In genomic region chr2:11750917-11751316, GRCh38 we compare ENCODE assay signal across 9 cellular contexts. TPM values are rescaled to one million over a fixed set of nuclear protein-coding genes. Genes with fewer than 3 reads are reported as not detected.
DNase-seq lines count a peak whose midpoint lies in the region; ATAC-seq and TF ChIP-seq lines count a peak whose summit lies in the region.
"Had no signal": no experiment of that assay in that cellular context is flagged by ENCODE, and none has a peak within 500 bp of the region (broad histone marks: within the 10 kb centered on the region; RNA-seq: fewer than 3 reads in every experiment).

No MANE protein-coding gene starts in this region.

- no peaks in the 10 kb centered on the region for H3K36me3 Mint-ChIP-seq in activated T-cell treated with anti-CD3 and anti-CD28 coated beads, Interleukin-2, amount 50 U/mL, for 4 hours (ENCODE audit: insufficient read depth)
- H3K36me3 Mint-ChIP-seq in activated CD8-positive, alpha-beta T cell treated with anti-CD3 and anti-CD28 coated beads for 36 hours (ENCODE audit: low read depth) = peaks cover 6% of the 10 kb centered on the region
- no peaks in the 10 kb centered on the region for H3K36me3 Mint-ChIP-seq in immature natural killer cell

- DNase-seq in activated T-cell treated with anti-CD3 and anti-CD28 coated beads, Interleukin-2, amount 50 U/mL, for 4 hours = no peak
- no peak for DNase-seq in activated T-cell treated with anti-CD3 and anti-CD28 coated beads, Interleukin-2, amount 50 U/mL, for 1 hour
- DNase-seq in activated CD8-positive, alpha-beta T cell treated with anti-CD3 and anti-CD28 coated beads for 36 hours = peak; percentile 74
- peak; percentile 60 to 66 (median 65) for DNase-seq in immature natural killer cell
- DNase-seq in coronary artery (ENCODE audit: low spot score) = no peak
- DNase-seq in NCI-H1092 treated with DMSO at 0.1 percent for 48 hours (lab: John Stamatoyannopoulos, UW) = no peak
- no peak for DNase-seq in activated gamma-delta T cell (lab: John Stamatoyannopoulos, UW)
- DNase-seq: NCI-H1930 had no signal

- TF ChIP-seq CTCF in activated CD8-positive, alpha-beta T cell treated with anti-CD3 and anti-CD28 coated beads for 36 hours (IDR thresholded peaks at IDR 0.05) = no peak
- no peak for TF ChIP-seq CTCF in coronary artery (IDR thresholded peaks at IDR 0.05)

- H3K9me3 ChIP-seq in thymus (ENCODE audit: control insufficient read depth) = no peaks in the 10 kb centered on the region

- H3K27me3 Mint-ChIP-seq in activated T-cell treated with anti-CD3 and anti-CD28 coated beads, Interleukin-2, amount 50 U/mL, for 4 hours (ENCODE audit: low read depth) = no peaks in the 10 kb centered on the region
- no peaks in the 10 kb centered on the region for H3K27me3 Mint-ChIP-seq in activated CD8-positive, alpha-beta T cell treated with anti-CD3 and anti-CD28 coated beads for 36 hours
- H3K27me3 Mint-ChIP-seq in immature natural killer cell (ENCODE audit: low read depth in 3 of 3) = peaks cover 4 to 6% (median 6%) of the 10 kb centered on the region in 3 donors

- H3K27me3 ChIP-seq in thymus (ENCODE audit: control insufficient read depth, insufficient read depth) = no peaks in the 10 kb centered on the region

- H3K27ac ChIP-seq in thymus (ENCODE audit: low read depth) = peak overlapping the region; percentile 61
- H3K27ac ChIP-seq in coronary artery = no peak overlapping the region

- no peak for ATAC-seq in activated T-cell treated with anti-CD3 and anti-CD28 coated beads, Interleukin-2, amount 50 U/mL, for 4 hours
- no peak for ATAC-seq in activated CD8-positive, alpha-beta T cell treated with anti-CD3 and anti-CD28 coated beads for 36 hours

- peak overlapping the region; percentile 50 for H3K4me3 Mint-ChIP-seq in activated T-cell treated with anti-CD3 and anti-CD28 coated beads, Interleukin-2, amount 50 U/mL, for 4 hours
- H3K4me3 Mint-ChIP-seq in activated CD8-positive, alpha-beta T cell treated with anti-CD3 and anti-CD28 coated beads for 36 hours = peak overlapping the region; percentile 54
- peak overlapping the region; percentile 65 to 97 (median 84) for H3K4me3 Mint-ChIP-seq in immature natural killer cell

- H3K4me1 ChIP-seq in thymus (ENCODE audit: control insufficient read depth, insufficient read depth, low read length) = peaks cover 30% of the 10 kb centered on the region

- peaks cover 89% of the 10 kb centered on the region for H3K4me1 Mint-ChIP-seq in activated T-cell treated with anti-CD3 and anti-CD28 coated beads, Interleukin-2, amount 50 U/mL, for 4 hours (ENCODE audit: low read depth)
- peaks cover 80% of the 10 kb centered on the region for H3K4me1 Mint-ChIP-seq in activated CD8-positive, alpha-beta T cell treated with anti-CD3 and anti-CD28 coated beads for 36 hours (ENCODE audit: low read depth)
- H3K4me1 Mint-ChIP-seq in immature natural killer cell = peaks cover 91 to 94% of the 10 kb centered on the region in 2 donors

- WGBS in thymus = 51% methylated on average over 7 of the region's 7 CpGs

- peak overlapping the region; percentile 89 for H3K27ac Mint-ChIP-seq in activated CD8-positive, alpha-beta T cell treated with anti-CD3 and anti-CD28 coated beads for 36 hours
- peak overlapping the region; percentile 78 to 96 (median 93) for H3K27ac Mint-ChIP-seq in immature natural killer cell

- CTCF ChIA-PET in activated CD8-positive, alpha-beta T cell treated with anti-CD3 and anti-CD28 coated beads for 36 hours (lab: Charles Lee) = interaction anchor here (0.8 to 14.1 kb wide), 4 partner anchors 10 to 58 kb away, joined by 3 to 282 read pairs (median 6); no protein-coding TSS in a partner anchor

- H3K4me3 ChIP-seq in thymus (ENCODE audit: low read length) = no peak overlapping the region
- no peak overlapping the region for H3K4me3 ChIP-seq in coronary artery

- no peaks in the 10 kb centered on the region for H3K36me3 ChIP-seq in thymus (ENCODE audit: control insufficient read depth, insufficient read depth)

- intact Hi-C loops in activated CD8-positive, alpha-beta T cell treated with anti-CD3 and anti-CD28 coated beads for 36 hours (cut with micrococcal nuclease) = no loop called here

- H3K9me3 Mint-ChIP-seq in activated T-cell treated with anti-CD3 and anti-CD28 coated beads, Interleukin-2, amount 50 U/mL, for 4 hours = no peaks in the 10 kb centered on the region
- H3K9me3 Mint-ChIP-seq in activated CD8-positive, alpha-beta T cell treated with anti-CD3 and anti-CD28 coated beads for 36 hours = no peaks in the 10 kb centered on the region
- no peaks in the 10 kb centered on the region for H3K9me3 Mint-ChIP-seq in immature natural killer cell

- POLR2A ChIA-PET in activated CD8-positive, alpha-beta T cell treated with anti-CD3 and anti-CD28 coated beads for 36 hours (lab: Charles Lee) = interaction anchor here (1.0 kb wide), 1 partner anchor 13 kb away, joined by 3 read pairs; no protein-coding TSS in a partner anchor

RNA-seq across cellular contexts. Expression of gene LPIN1, which starts 4.5 kb away (rescaled TPM):
- total RNA-seq in activated T-cell treated with anti-CD3 and anti-CD28 coated beads, Interleukin-2, amount 50 U/mL, for 4 hours = 10 to 100 TPM; 30.3 to 40.0 (median 34.1) TPM
- total RNA-seq in activated CD8-positive, alpha-beta T cell treated with anti-CD3 and anti-CD28 coated beads for 36 hours = 10 to 100 TPM; 31.9 to 36.5 TPM
- 10 to 100 TPM; 14.1 to 34.0 (median 16.3) TPM for polyA plus RNA-seq in immature natural killer cell
- 46.6 TPM for polyA plus RNA-seq in thymus

Comparison
In these comparisons a context has a peak if more than half of its experiments do, and no peak if none do; other contexts are left out.
1. DNase-seq: peak in activated CD8-positive, alpha-beta T cell treated with anti-CD3 and anti-CD28 coated beads for 36 hours (single experiment) and immature natural killer cell (3 of 3); none in activated T-cell treated with anti-CD3 and anti-CD28 coated beads, Interleukin-2, amount 50 U/mL, for 4 hours (single experiment), activated T-cell treated with anti-CD3 and anti-CD28 coated beads, Interleukin-2, amount 50 U/mL, for 1 hour (single experiment), coronary artery (single experiment), NCI-H1092 treated with DMSO at 0.1 percent for 48 hours (single experiment) and activated gamma-delta T cell (single experiment).
2. Peak in every context shown above with its lines, with median percentiles within 50 percentile points of each other: H3K4me3 Mint-ChIP-seq.